8 cellular contexts compared by ENCODE assay signal in the genomic region with DNA sequence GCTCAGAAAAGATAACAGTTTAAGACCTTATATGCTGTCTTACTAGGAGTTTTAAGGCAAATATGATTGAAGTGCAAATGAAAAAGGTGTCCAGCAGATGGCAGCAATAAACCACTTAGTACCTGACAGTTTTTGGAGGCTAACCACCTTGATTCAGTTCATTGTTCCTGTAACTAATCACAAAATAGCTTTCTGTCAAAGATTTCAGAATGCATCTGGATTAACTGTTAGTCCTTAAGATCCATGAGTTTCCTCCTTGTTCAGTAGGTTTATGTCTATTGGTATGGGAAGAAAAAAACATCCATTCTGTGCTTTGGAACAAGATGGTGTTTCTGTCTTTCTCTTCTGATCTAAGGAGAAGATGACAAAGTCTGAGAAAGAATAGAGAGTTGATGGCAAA. TPM values are rescaled to one million over a fixed set of nuclear protein-coding genes. Genes with fewer than 3 reads are reported as not detected.
DNase-seq lines count a peak whose midpoint lies in the region; ATAC-seq, FAIRE-seq and TF ChIP-seq lines count a peak whose summit lies in the region.

No MANE protein-coding gene starts in this region.

- no peaks in the 10 kb centered on the region for H3K9me3 Mint-ChIP-seq in CD8-positive, alpha-beta T cell
- no peaks in the 10 kb centered on the region for H3K9me3 Mint-ChIP-seq in central memory CD8-positive, alpha-beta T cell

- no peaks in the 10 kb centered on the region for H3K9me3 ChIP-seq in CD8-positive, alpha-beta T cell (ENCODE audit: low read length)
- H3K9me3 ChIP-seq in lower lobe of right lung: no peaks in the 10 kb centered on the region
- no peaks in the 10 kb centered on the region for H3K9me3 ChIP-seq in upper lobe of right lung

- H3K36me3 Mint-ChIP-seq in CD8-positive, alpha-beta T cell: peaks cover 68% of the 10 kb centered on the region
- peaks cover 35% of the 10 kb centered on the region for H3K36me3 Mint-ChIP-seq in central memory CD8-positive, alpha-beta T cell (ENCODE audit: insufficient read depth)

- no peaks in the 10 kb centered on the region for H3K27me3 Mint-ChIP-seq in CD8-positive, alpha-beta T cell (ENCODE audit: low read depth)
- H3K27me3 Mint-ChIP-seq in central memory CD8-positive, alpha-beta T cell: no peaks in the 10 kb centered on the region

- intact Hi-C loops in CD8-positive, alpha-beta T cell (cut with DNase I, micrococcal nuclease): loop anchor here (1.0 to 5.0 kb wide), 7 partner anchors 14 to 2002 kb away; no protein-coding TSS in a partner anchor
- intact Hi-C loops in lower lobe of right lung (cut with DNase I): loop anchor here (10.0 kb wide), 2 partner anchors 110 to 160 kb away; no protein-coding TSS in a partner anchor
- intact Hi-C loops in upper lobe of right lung (cut with DNase I): loop anchor here (10.0 kb wide), 1 partner anchor 160 kb away; no protein-coding TSS in a partner anchor

- H3K27ac ChIP-seq in CD8-positive, alpha-beta T cell (ENCODE audit: low read depth, low read length): no peak overlapping the region
- no peak overlapping the region for H3K27ac ChIP-seq in lower lobe of right lung
- no peak overlapping the region for H3K27ac ChIP-seq in upper lobe of right lung

- H3K27ac Mint-ChIP-seq in CD8-positive, alpha-beta T cell: peak overlapping the region; percentile 70
- no peak overlapping the region for H3K27ac Mint-ChIP-seq in central memory CD8-positive, alpha-beta T cell (ENCODE audit: low read depth)

- CTCF ChIA-PET in CD8-positive, alpha-beta T cell (lab: Charles Lee): interaction anchor here (0.6 to 7.0 kb wide), 20 partner anchors 9 to 167 kb away, joined by 3 to 65 read pairs (median 4); partner anchors contain the start of gene CCSER2

- POLR2A ChIA-PET in CD8-positive, alpha-beta T cell (lab: Charles Lee): no interaction called here

- peak in 3 of 7 experiments; percentile 24 to 51 (median 39) for DNase-seq in CD8-positive, alpha-beta T cell
- DNase-seq in GM13976 (ENCODE audit: low spot score): no peak
- peak; percentile 85 for DNase-seq in HT-29 (ENCODE audit: low spot score)
- peak; percentile 44 for DNase-seq in RCC 7860 (ENCODE audit: low spot score)
- peak in 1 of 2 donors; percentile 25 for DNase-seq in central memory CD8-positive, alpha-beta T cell (ENCODE audit: low spot score in 2 of 2)
- DNase-seq in lower lobe of right lung: no peak
- DNase-seq in upper lobe of right lung: no peak

- no peaks in the 10 kb centered on the region for H3K27me3 ChIP-seq in CD8-positive, alpha-beta T cell (ENCODE audit: insufficient read depth, low read length)
- no peaks in the 10 kb centered on the region for H3K27me3 ChIP-seq in lower lobe of right lung (ENCODE audit: low read depth)
- H3K27me3 ChIP-seq in upper lobe of right lung: no peaks in the 10 kb centered on the region

- peaks cover 14% of the 10 kb centered on the region for H3K36me3 ChIP-seq in CD8-positive, alpha-beta T cell (ENCODE audit: insufficient read depth, low read length)
- peaks cover 28% of the 10 kb centered on the region for H3K36me3 ChIP-seq in lower lobe of right lung
- peaks cover 39% of the 10 kb centered on the region for H3K36me3 ChIP-seq in upper lobe of right lung

- peak; percentile 83 for FAIRE-seq in RCC 7860 (lab: Jason Lieb, UNC)

- H3K4me1 Mint-ChIP-seq in CD8-positive, alpha-beta T cell (ENCODE audit: low read depth): peaks cover 60% of the 10 kb centered on the region
- H3K4me1 Mint-ChIP-seq in central memory CD8-positive, alpha-beta T cell: peaks cover 40% of the 10 kb centered on the region

- no peak overlapping the region for H3K4me3 ChIP-seq in CD8-positive, alpha-beta T cell (ENCODE audit: low read depth, low read length)
- H3K4me3 ChIP-seq in lower lobe of right lung (no peak overlapping the region), upper lobe of right lung (no peak overlapping the region)

- peak; percentile 68 for TF ChIP-seq CTCF in CD8-positive, alpha-beta T cell (IDR thresholded peaks at IDR 0.05)
- TF ChIP-seq CTCF in GM13976 (IDR thresholded peaks at IDR 0.05; ENCODE audit: borderline replicate concordance, control extremely low read depth, extremely low read depth, insufficient read depth, missing control alignments): peak; percentile 68
- TF ChIP-seq CTCF in lower lobe of right lung (IDR thresholded peaks at IDR 0.05): peak; percentile 70
- peak; percentile 64 for TF ChIP-seq CTCF in upper lobe of right lung (IDR thresholded peaks at IDR 0.05)

- peaks cover 4% of the 10 kb centered on the region for H3K4me1 ChIP-seq in CD8-positive, alpha-beta T cell (ENCODE audit: insufficient read depth, low read length)
- H3K4me1 ChIP-seq in lower lobe of right lung (peaks cover 15% of the 10 kb centered on the region), upper lobe of right lung (no peaks in the 10 kb centered on the region)

- peak; percentile 74 for ATAC-seq in CD8-positive, alpha-beta T cell
- peak; percentile 65 for ATAC-seq in central memory CD8-positive, alpha-beta T cell (replicated peaks; ENCODE audit: extremely low read depth, poor library complexity, severe bottlenecking)
- peak in 1 of 2 donors; percentile 69 for ATAC-seq in lower lobe of right lung
- peak; percentile 72 for ATAC-seq in upper lobe of right lung
- ATAC-seq in HG03520 (IDR thresholded peaks at IDR 0.05; ENCODE audit: unreplicated experiment): no peak

- H3K4me3 Mint-ChIP-seq in CD8-positive, alpha-beta T cell: no peak overlapping the region
- no peak overlapping the region for H3K4me3 Mint-ChIP-seq in central memory CD8-positive, alpha-beta T cell

- in situ Hi-C loops in GM13976 (cut with MboI; ENCODE audit: low sequenced_read_pairs, unreplicated experiment): no loop called here

RNA-seq across cellular contexts. Expression of gene CCSER2, which starts 46.6 kb away (rescaled TPM):
- total RNA-seq in CD8-positive, alpha-beta T cell: 100 to 1,000 TPM; 141 to 143 TPM
- 2.7 and 7.4 TPM in 2 replicates for total RNA-seq in HT-29 (2014; rRNA removed; shearing (Covaris generic))
- total RNA-seq in lower lobe of right lung: 66.1 TPM
- total RNA-seq in upper lobe of right lung: 74.4 TPM

Comparison
In these comparisons a context has a peak if more than half of its experiments do, and no peak if none do; other contexts are left out.
1. DNase-seq: peak in HT-29 (single experiment) and RCC 7860 (single experiment); none in GM13976 (single experiment), lower lobe of right lung (single experiment) and upper lobe of right lung (single experiment).
2. Peak in every context shown above with its lines, with median percentiles within 50 percentile points of each other: CTCF ChIP-seq.